9 cellular contexts compared by ENCODE assay signal in genomic region chr14:61461808-61462275, GRCh38.
DNase-seq lines count a peak whose midpoint lies in the region; ATAC-seq, FAIRE-seq and TF ChIP-seq lines count a peak whose summit lies in the region.
"Had no signal": no experiment of that assay in that cellular context is flagged by ENCODE, and none has a peak within 500 bp of the region (broad histone marks: within the 10 kb centered on the region; RNA-seq: fewer than 3 reads in every experiment).

No MANE protein-coding gene starts in this region.

- 46% methylated on average over 7 of the region's 7 CpGs for WGBS in upper lobe of left lung, 2 donors

- intact Hi-C loops in lower lobe of right lung (cut with DNase I) = loop anchor here (10.0 kb wide), 2 partner anchors 273 to 373 kb away; no protein-coding TSS in a partner anchor

- peak; percentile 41 for FAIRE-seq in colon (lab: Jason Lieb, UNC)

- TF ChIP-seq POLR2A in upper lobe of left lung (IDR thresholded peaks at IDR 0.05) = no peak

- no peaks in the 10 kb centered on the region for H3K27me3 ChIP-seq in SJCRH30
- H3K27me3 ChIP-seq in lower lobe of right lung (ENCODE audit: low read depth) = no peaks in the 10 kb centered on the region
- no peaks in the 10 kb centered on the region for H3K27me3 ChIP-seq in upper lobe of left lung
- H3K27me3 ChIP-seq: SJSA1 had no signal

- H3K27ac ChIP-seq in SJCRH30 = no peak overlapping the region
- no peak overlapping the region for H3K27ac ChIP-seq in lower lobe of right lung
- H3K27ac ChIP-seq in upper lobe of left lung = peak overlapping the region in 2 of 4 donors; percentile 18 to 48
- H3K27ac ChIP-seq: SJSA1 had no signal

- H3K4me1 ChIP-seq in SJCRH30 (peaks cover 26% of the 10 kb centered on the region), lower lobe of right lung (peaks cover 16% of the 10 kb centered on the region), upper lobe of left lung (peaks cover 18 to 28% (median 26%) of the 10 kb centered on the region in 4 donors)

- H3K36me3 ChIP-seq in SJCRH30 (no peaks in the 10 kb centered on the region), lower lobe of right lung (peaks cover 25% of the 10 kb centered on the region), upper lobe of left lung (peaks cover 6 to 39% (median 21%) of the 10 kb centered on the region in 4 donors)
- H3K36me3 ChIP-seq: SJSA1 had no signal

- ATAC-seq in lower lobe of right lung (peak; percentile 62 to 69), upper lobe of left lung (ENCODE audit: low FRiP score in 2 of 2) (peak; percentile 71 to 80)

- no peak for TF ChIP-seq EP300 in upper lobe of left lung (IDR thresholded peaks at IDR 0.05)

- TF ChIP-seq CTCF in GM10266 (IDR thresholded peaks at IDR 0.05; ENCODE audit: control insufficient read depth, insufficient read depth, low read depth, missing control alignments) = peak; percentile 56
- peak; percentile 79 for TF ChIP-seq CTCF in lower lobe of right lung (IDR thresholded peaks at IDR 0.05)
- peak; percentile 76 to 91 (median 82) for TF ChIP-seq CTCF in upper lobe of left lung (IDR thresholded peaks at IDR 0.05)

- H3K9me3 ChIP-seq in SJCRH30 (replicated peaks) (no peaks in the 10 kb centered on the region; the same call in 1 of the 2 replicates), lower lobe of right lung (no peaks in the 10 kb centered on the region), upper lobe of left lung (no peaks in the 10 kb centered on the region)
- H3K9me3 ChIP-seq: SJSA1 had no signal

- peak; percentile 79 for DNase-seq in Ammon's horn (ENCODE audit: low spot score)
- peak; percentile 25 for DNase-seq in GM10266 (ENCODE audit: extremely low spot score)
- peak; percentile 65 for DNase-seq in MV-4-11 (lab: John Stamatoyannopoulos, UW)
- DNase-seq in SJCRH30 = peak; percentile 38 to 86
- DNase-seq in lower lobe of right lung = no peak
- DNase-seq in upper lobe of left lung = no peak
- no peak for DNase-seq in activated CD4-positive, alpha-beta T cell treated with anti-CD3 and anti-CD28 coated beads, Interleukin-2, amount 50 U/mL, for 4 hours

- H3K4me3 ChIP-seq in SJCRH30 = no peak overlapping the region
- no peak overlapping the region for H3K4me3 ChIP-seq in lower lobe of right lung
- no peak overlapping the region for H3K4me3 ChIP-seq in upper lobe of left lung
- H3K4me3 ChIP-seq: SJSA1 had no signal

Comparison
In these comparisons a context has a peak if more than half of its experiments do, and no peak if none do; other contexts are left out.
1. DNase-seq: peak in Ammon's horn (single experiment), GM10266 (single experiment), MV-4-11 (single experiment) and SJCRH30 (2 of 2); none in lower lobe of right lung (single experiment), upper lobe of left lung (0 of 2) and activated CD4-positive, alpha-beta T cell treated with anti-CD3 and anti-CD28 coated beads, Interleukin-2, amount 50 U/mL, for 4 hours (0 of 2).
2. Peak in every context shown above with its lines, with median percentiles within 50 percentile points of each other: CTCF ChIP-seq.